ENCODE assay signal across 9 cellular contexts in genomic region chr9:89477811-89478583, GRCh38. TPM values are rescaled to one million over a fixed set of nuclear protein-coding genes. Genes with fewer than 3 reads are reported as not detected.
DNase-seq lines count a peak whose midpoint lies in the region; ATAC-seq, FAIRE-seq and TF ChIP-seq lines count a peak whose summit lies in the region.
"Had no signal": no experiment of that assay in that cellular context is flagged by ENCODE, and none has a peak within 500 bp of the region (broad histone marks: within the 10 kb centered on the region; RNA-seq: fewer than 3 reads in every experiment).

No MANE protein-coding gene starts in this region.

- BruUV-seq in OCI-LY7 (replicated peaks; lab: Mats Ljungman, UMichigan) = no TSS peak

- no peak for TF ChIP-seq POLR2A in GM12892 (IDR thresholded peaks at IDR 0.05; ENCODE audit: low read depth, low read length)

- H3K27ac Mint-ChIP-seq in T-cell (peak overlapping the region; percentile 97 to 98), brain (peak overlapping the region in 4 of 5 experiments; percentile 19 to 65 (median 48))
- peak overlapping the region; percentile 89 to 99 (median 96) for H3K27ac Mint-ChIP-seq in naive thymus-derived CD8-positive, alpha-beta T cell

- TF ChIP-seq CTCF in brain (conservative IDR thresholded peaks at IDR 0.05) = no peak
- TF ChIP-seq CTCF in OCI-LY7 (conservative IDR thresholded peaks at IDR 0.05; ENCODE audit: low read length) = no peak

- H3K4me3 ChIP-seq in OCI-LY7 (ENCODE audit: low read depth, low read length, poor library complexity, severe bottlenecking) = no peak overlapping the region

- peak; percentile 55 to 63 (median 56) for ATAC-seq in T-cell (replicated peaks in 1 of 4)
- peak; percentile 54 to 64 for ATAC-seq in naive thymus-derived CD8-positive, alpha-beta T cell
- ATAC-seq in HG02798 (IDR thresholded peaks at IDR 0.05; ENCODE audit: poor library complexity, unreplicated experiment) = no peak

- intact Hi-C loops in OCI-LY7 (cut with micrococcal nuclease; ENCODE audit: unreplicated experiment) = no loop called here

- H3K4me2 ChIP-seq in OCI-LY7 (ENCODE audit: low read length) = no peak overlapping the region

- H3K4me3 Mint-ChIP-seq in T-cell (peak overlapping the region; percentile 80 to 86 (median 81)), brain (peak overlapping the region in 1 of 5 experiments; percentile 14)
- H3K4me3 Mint-ChIP-seq in naive thymus-derived CD8-positive, alpha-beta T cell = peak overlapping the region; percentile 81 to 97 (median 92)

- H3K9me2 ChIP-seq in OCI-LY7 (ENCODE audit: insufficient read depth, low read length) = no peaks in the 10 kb centered on the region

- H3K4me1 ChIP-seq in OCI-LY7 (ENCODE audit: insufficient read depth, low read length, poor library complexity, severe bottlenecking) = peaks cover 22% of the 10 kb centered on the region

- H3K79me2 ChIP-seq in OCI-LY7 (ENCODE audit: insufficient read depth, low read depth, low read length) = no peaks in the 10 kb centered on the region; the same call in 1 of the 2 replicates

- peaks cover 52% of the 10 kb centered on the region for H3K36me3 Mint-ChIP-seq in T-cell
- peaks cover 27% of the 10 kb centered on the region for H3K36me3 Mint-ChIP-seq in brain
- peaks cover 27 to 67% (median 47%) of the 10 kb centered on the region in 3 donors for H3K36me3 Mint-ChIP-seq in naive thymus-derived CD8-positive, alpha-beta T cell

- peaks cover 92 to 95% (median 94%) of the 10 kb centered on the region in 3 donors for H3K4me1 Mint-ChIP-seq in T-cell
- H3K4me1 Mint-ChIP-seq in brain = peaks cover 43% of the 10 kb centered on the region
- H3K4me1 Mint-ChIP-seq in naive thymus-derived CD8-positive, alpha-beta T cell = peaks cover 59 to 96% (median 91%) of the 10 kb centered on the region in 4 donors

- H3K27ac ChIP-seq in OCI-LY7 (ENCODE audit: low read depth, low read length, poor library complexity, severe bottlenecking) = no peak overlapping the region

- DNase-seq in GM12892 (ENCODE audit: insufficient read length) (no peak), T-cell (peak in 21 of 34 experiments; percentile 36 to 71 (median 49)), OCI-LY7 (ENCODE audit: low spot score) (no peak), G401 (ENCODE audit: low spot score) (no peak), NCI-H146 treated with DMSO at 0.1 percent for 48 hours (lab: John Stamatoyannopoulos, UW; ENCODE audit: unreplicated experiment) (no peak)
- peak in 8 of 10 donors; percentile 33 to 82 (median 52) for DNase-seq in naive thymus-derived CD8-positive, alpha-beta T cell

- peaks cover 0 to 4% (median 0%) of the 10 kb centered on the region in 3 donors for H3K9me3 Mint-ChIP-seq in T-cell
- H3K9me3 Mint-ChIP-seq in brain = peaks cover 0 to 4% (median 0%) of the 10 kb centered on the region in 5 experiments
- peaks cover 0 to 7% (median 0%) of the 10 kb centered on the region in 9 donors for H3K9me3 Mint-ChIP-seq in naive thymus-derived CD8-positive, alpha-beta T cell

- H3K9me3 ChIP-seq in OCI-LY7 (ENCODE audit: low read length) = no peaks in the 10 kb centered on the region

- POLR2A ChIA-PET in T-cell (lab: Charles Lee) (no interaction called here), OCI-LY7 (lab: Charles Lee) (no interaction called here)
- POLR2A ChIA-PET in naive thymus-derived CD8-positive, alpha-beta T cell (lab: Charles Lee) = interaction anchor here (0.7 to 5.4 kb wide), 19 partner anchors 8 to 71 kb away, joined by 3 to 28 read pairs (median 11); no protein-coding TSS in a partner anchor

- CTCF ChIA-PET in T-cell (lab: Charles Lee) = no interaction called here
- CTCF ChIA-PET in OCI-LY7 (lab: Charles Lee; ENCODE audit: unreplicated experiment) = no interaction called here

- peak; percentile 82 for FAIRE-seq in GM12892 (lab: Jason Lieb, UNC)
- FAIRE-seq: H1 had no signal

- in situ Hi-C loops in G401 (cut with HindIII; ENCODE audit: low sequenced_read_pairs) = no loop called here

- H3K36me3 ChIP-seq in OCI-LY7 (ENCODE audit: insufficient read depth, low read length) = peaks cover 7% of the 10 kb centered on the region

- H3K27me3 Mint-ChIP-seq in T-cell (no peaks in the 10 kb centered on the region), brain (peaks cover 3% of the 10 kb centered on the region)
- no peaks in the 10 kb centered on the region for H3K27me3 Mint-ChIP-seq in naive thymus-derived CD8-positive, alpha-beta T cell

- H2AFZ ChIP-seq in OCI-LY7 (ENCODE audit: low read length) = no peak overlapping the region

- H4K20me1 ChIP-seq in OCI-LY7 (ENCODE audit: insufficient read depth, low read length) = no peaks in the 10 kb centered on the region

RNA-seq across cellular contexts. Expression of gene SEMA4D, which starts 19.9 kb away (rescaled TPM):
- 54.7 TPM for polyA plus RNA-seq in GM12892 (2012; ENCODE audit: missing spikeins)
- total RNA-seq in T-cell = 100 to 1,000 TPM; 347 to 585 (median 434) TPM
- polyA plus RNA-seq in brain (ENCODE audit: insufficient read depth, low read depth, low replicate concordance) = 91.5 TPM
- total RNA-seq in naive thymus-derived CD8-positive, alpha-beta T cell = 100 to 1,000 TPM; 565 to 573 TPM
- polyA plus RNA-seq in naive thymus-derived CD8-positive, alpha-beta T cell = 100 to 1,000 TPM; 154 to 359 (median 176) TPM
- 28.5 and 33.7 TPM in 2 replicates for total RNA-seq in OCI-LY7 (2014; rRNA removed; shearing (Covaris generic))
- 52.8 and 60.5 TPM in 2 replicates for total RNA-seq in OCI-LY7 (2022)
- total RNA-seq in G401 (2014; rRNA removed; shearing (Covaris generic)) = 2.2 and 2.3 TPM in 2 replicates

Comparison
In these comparisons a context has a peak if more than half of its experiments do, and no peak if none do; other contexts are left out.
1. DNase-seq: peak in T-cell (21 of 34) and naive thymus-derived CD8-positive, alpha-beta T cell (8 of 10); none in GM12892 (single experiment), OCI-LY7 (single experiment), G401 (single experiment) and NCI-H146 treated with DMSO at 0.1 percent for 48 hours (single experiment).
2. Peak in every context shown above with its lines, with median percentiles within 50 percentile points of each other: H3K27ac Mint-ChIP-seq.